ENCODE assay signal across 8 cellular contexts in genomic region chr3:39707314-39707909, GRCh38.
DNase-seq lines count a peak whose midpoint lies in the region; ATAC-seq lines count a peak whose summit lies in the region.

No MANE protein-coding gene starts in this region.

- no peaks in the 10 kb centered on the region for H3K27me3 ChIP-seq in NT2/D1 (ENCODE audit: insufficient read depth, insufficient read length)

- no peak overlapping the region for H3K4me3 ChIP-seq in NT2/D1 (ENCODE audit: insufficient read length, low read depth)

- ATAC-seq in GM21528 (IDR thresholded peaks at IDR 0.05; ENCODE audit: low FRiP score, unreplicated experiment) (peak; percentile 55), HG03045 (IDR thresholded peaks at IDR 0.05; ENCODE audit: unreplicated experiment) (no peak)

- H3K4me1 ChIP-seq in NT2/D1 (ENCODE audit: insufficient read depth, insufficient read length), result no peaks in the 10 kb centered on the region

- H3K36me3 ChIP-seq in NT2/D1 (ENCODE audit: insufficient read depth, insufficient read length, low read length), result no peaks in the 10 kb centered on the region

- H3K9ac ChIP-seq in NT2/D1 (ENCODE audit: insufficient read length, low read depth), result no peak overlapping the region

- DNase-seq in DMS53 (lab: John Stamatoyannopoulos, UW) (peak; percentile 68), NT2/D1 (ENCODE audit: low read depth, low spot score) (peak; percentile 25), fibroblast of gingiva (ENCODE audit: low read depth) (peak; percentile 35), retina (peak; percentile 54), mesenteric fat pad (ENCODE audit: low spot score) (no peak), islet precursor cell (no peak)

- H3K9me3 ChIP-seq in NT2/D1 (ENCODE audit: insufficient read depth, low read length), result no peaks in the 10 kb centered on the region

Comparison
In these comparisons a context has a peak if more than half of its experiments do, and no peak if none do; other contexts are left out.
1. DNase-seq: peak in DMS53 (single experiment), NT2/D1 (single experiment), fibroblast of gingiva (single experiment) and retina (single experiment); none in mesenteric fat pad (single experiment) and islet precursor cell (single experiment).